Comparison of ENCODE assay signal across 23 cellular contexts in genomic region chr1:68777850-68778249, GRCh38.
"Had no signal": no experiment of that assay in that cellular context is flagged by ENCODE, and none has a peak within 500 bp of the region (broad histone marks: within the 10 kb centered on the region; RNA-seq: fewer than 3 reads in every experiment).

No MANE protein-coding gene starts in this region.

- H3K4me1 Mint-ChIP-seq: activated naive CD8-positive, alpha-beta T cell treated with anti-CD3 and anti-CD28 coated beads, Interleukin-2, amount 50 U/mL, for 24 hours; activated T-helper 17 cell treated with anti-CD3 and anti-CD28 coated beads, Interleukin-2, amount 50 U/mL, for 72 hours; brain had no signal

- DNase-seq: activated CD4-positive, alpha-beta T cell treated with anti-CD3 and anti-CD28 coated beads for 4 hours; activated gamma-delta T cell; activated naive CD4-positive, alpha-beta T cell treated with anti-CD3 and anti-CD28 coated beads for 36 hours; activated naive CD8-positive, alpha-beta T cell treated with anti-CD3 and anti-CD28 coated beads, Interleukin-2, amount 50 U/mL, for 24 hours; activated T-cell treated with anti-CD3 and anti-CD28 coated beads for 4 hours; activated T-cell treated with anti-CD3 and anti-CD28 coated beads, Interleukin-2, amount 50 U/mL, for 48 hours; amniotic stem cell; Karpas-422; MM.1S; NCI-H1105 treated with DMSO at 0.1 percent for 48 hours; NCI-H1436 treated with DMSO at 0.1 percent for 48 hours; NCI-H187; NCI-H2081; NCI-H446; NCI-H524; PC-3; SHP77; SW 1271 had no signal

- H3K4me3 ChIP-seq: SJSA1 had no signal

- H3K27ac ChIP-seq: SJSA1 had no signal

- H3K27ac Mint-ChIP-seq: activated naive CD4-positive, alpha-beta T cell treated with anti-CD3 and anti-CD28 coated beads for 36 hours; activated naive CD8-positive, alpha-beta T cell treated with anti-CD3 and anti-CD28 coated beads, Interleukin-2, amount 50 U/mL, for 24 hours; activated T-helper 17 cell treated with anti-CD3 and anti-CD28 coated beads, Interleukin-2, amount 50 U/mL, for 72 hours; brain had no signal

- H3K27me3 ChIP-seq: SJSA1 had no signal

- ATAC-seq: activated CD4-positive, CD25-positive, alpha-beta regulatory T cell treated with anti-CD3 and anti-CD28 coated beads, Interleukin-2, amount 50 U/mL, for 24 hours; activated naive CD8-positive, alpha-beta T cell treated with anti-CD3 and anti-CD28 coated beads, Interleukin-2, amount 50 U/mL, for 24 hours; activated T-helper 17 cell treated with anti-CD3 and anti-CD28 coated beads, Interleukin-2, amount 50 U/mL, for 72 hours; PC-3; SK-N-SH treated with all-trans-retinoic acid at 6 μM for 48 hours had no signal

- H3K36me3 Mint-ChIP-seq: brain had no signal

- H3K27me3 Mint-ChIP-seq: activated naive CD8-positive, alpha-beta T cell treated with anti-CD3 and anti-CD28 coated beads, Interleukin-2, amount 50 U/mL, for 24 hours; activated T-helper 17 cell treated with anti-CD3 and anti-CD28 coated beads, Interleukin-2, amount 50 U/mL, for 72 hours; brain had no signal

- H3K4me3 Mint-ChIP-seq: activated naive CD4-positive, alpha-beta T cell treated with anti-CD3 and anti-CD28 coated beads for 36 hours; activated naive CD8-positive, alpha-beta T cell treated with anti-CD3 and anti-CD28 coated beads, Interleukin-2, amount 50 U/mL, for 24 hours; activated T-helper 17 cell treated with anti-CD3 and anti-CD28 coated beads, Interleukin-2, amount 50 U/mL, for 72 hours; brain had no signal
